ENCODE assay signal across 9 cellular contexts in the genomic region with DNA sequence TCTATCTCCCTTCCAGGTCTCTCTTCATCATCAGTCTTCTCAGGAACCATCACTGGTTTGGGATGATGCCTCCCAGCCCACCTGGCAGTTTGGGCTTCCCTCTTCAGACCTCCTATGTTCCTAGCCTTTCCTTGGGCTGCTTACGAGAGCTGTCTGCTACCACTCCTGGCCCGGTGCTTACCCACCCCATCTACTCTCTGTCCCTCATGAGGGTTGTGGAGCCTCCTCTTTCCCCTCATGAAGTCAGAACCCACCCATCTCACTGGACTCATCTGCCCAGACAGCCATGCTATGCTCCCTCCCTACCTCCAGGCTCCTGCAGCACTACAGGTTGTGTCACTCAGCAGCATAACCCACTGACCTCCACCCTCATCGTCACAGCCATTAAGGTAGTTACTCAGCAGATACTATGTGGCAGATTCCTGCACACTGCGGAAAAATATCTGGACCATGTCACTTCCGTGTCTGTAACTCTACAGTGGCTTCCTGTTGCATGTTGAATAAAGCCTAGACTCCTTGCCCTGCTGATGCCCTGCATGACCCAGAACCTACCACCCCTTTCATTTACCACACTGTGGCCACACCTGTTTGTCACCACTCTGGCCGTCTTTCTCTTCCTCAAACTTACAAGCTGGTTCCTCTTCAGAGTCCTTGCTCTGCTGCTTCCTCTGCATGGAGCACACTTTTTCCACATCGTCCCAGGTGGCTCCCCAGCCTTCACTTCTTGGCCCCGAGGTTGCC. TPM values are rescaled to one million over a fixed set of nuclear protein-coding genes. Genes with fewer than 3 reads are reported as not detected.
DNase-seq lines count a peak whose midpoint lies in the region; ATAC-seq and TF ChIP-seq lines count a peak whose summit lies in the region.
"Had no signal": no experiment of that assay in that cellular context is flagged by ENCODE, and none has a peak within 500 bp of the region (broad histone marks: within the 10 kb centered on the region; RNA-seq: fewer than 3 reads in every experiment).

No MANE protein-coding gene starts in this region.

- H3K36me3 ChIP-seq in SK-N-SH (replicated peaks in 1 of 2; ENCODE audit: control insufficient read depth in 1 of 2, insufficient read depth in 2 of 2, low read length in 1 of 2), result peaks cover 30 to 37% of the 10 kb centered on the region in 2 experiments
- peaks cover 36% of the 10 kb centered on the region for H3K36me3 ChIP-seq in lower lobe of right lung

- 87% methylated on average over 8 of the region's 8 CpGs for WGBS in SK-N-SH (ENCODE audit: low lambda C conversion rate)

- no peak overlapping the region for H2AFZ ChIP-seq in SK-N-SH (ENCODE audit: low read depth)

- peaks cover 65 to 73% (median 65%) of the 10 kb centered on the region in 3 donors for H3K4me1 Mint-ChIP-seq in T-cell

- no peaks in the 10 kb centered on the region for H3K27me3 Mint-ChIP-seq in T-cell

- no peak overlapping the region for H3K27ac ChIP-seq in SK-N-SH (ENCODE audit: low read depth in 2 of 2, low read length in 1 of 2)
- H3K27ac ChIP-seq in lower lobe of right lung, result peak overlapping the region; percentile 99

- TF ChIP-seq CTCF in SK-N-SH (IDR thresholded peaks at IDR 0.05) (no peak), lower lobe of right lung (IDR thresholded peaks at IDR 0.05) (no peak), GM20000 (IDR thresholded peaks at IDR 0.05; ENCODE audit: extremely low read depth, missing control alignments) (no peak)

- peak overlapping the region; percentile 90 for H3K4me2 ChIP-seq in SK-N-SH

- peak overlapping the region; percentile 84 to 89 (median 86) for H3K4me3 Mint-ChIP-seq in T-cell

- CTCF ChIA-PET in SK-N-SH (lab: Yijun Ruan, JAX) (interaction anchor here (0.8 to 0.9 kb wide), 2 partner anchors 10 to 149 kb away, joined by 3 to 4 read pairs; no protein-coding TSS in a partner anchor), T-cell (lab: Charles Lee) (interaction anchor here in 1 of 2 donors (0.6 kb wide), 1 partner anchor 150 kb away, joined by 6 read pairs; no protein-coding TSS in a partner anchor)

- H3K9ac ChIP-seq in SK-N-SH, result peak overlapping the region; percentile 80; the same call in 1 of the 2 replicates

- peaks cover 69% of the 10 kb centered on the region for H3K79me2 ChIP-seq in SK-N-SH (ENCODE audit: insufficient read depth)

- H3K27me3 ChIP-seq in SK-N-SH (ENCODE audit: insufficient read depth), result no peaks in the 10 kb centered on the region
- H3K27me3 ChIP-seq in lower lobe of right lung (ENCODE audit: low read depth), result no peaks in the 10 kb centered on the region

- POLR2A ChIA-PET in SK-N-SH (lab: Yijun Ruan, JAX) (interaction anchor here (1.0 kb wide), 1 partner anchor 16 kb away, joined by 3 read pairs; no protein-coding TSS in a partner anchor), T-cell (lab: Charles Lee) (no interaction called here)

- H4K20me1 ChIP-seq in SK-N-SH (ENCODE audit: insufficient read depth), result peaks cover 55% of the 10 kb centered on the region

- peaks cover 10% of the 10 kb centered on the region for H3K36me3 Mint-ChIP-seq in T-cell

- H3K27ac Mint-ChIP-seq in T-cell, result peak overlapping the region; percentile 93 to 96

- no peak for TF ChIP-seq RAD21 in SK-N-SH (IDR thresholded peaks at IDR 0.05; ENCODE audit: low read length)

- H3K9me3 ChIP-seq in SK-N-SH (no peaks in the 10 kb centered on the region), lower lobe of right lung (no peaks in the 10 kb centered on the region)

- DNase-seq in SK-N-SH (no peak), T-cell (peak in 11 of 34 experiments; percentile 9 to 56 (median 27)), lower lobe of right lung (no peak), NCI-H345 treated with DMSO at 0.1 percent for 48 hours (lab: John Stamatoyannopoulos, UW; ENCODE audit: unreplicated experiment) (no peak), NCI-H2227 (lab: John Stamatoyannopoulos, UW; ENCODE audit: unreplicated experiment) (no peak), GM20000 (ENCODE audit: low spot score) (no peak)

- TF ChIP-seq EP300 in SK-N-SH (IDR thresholded peaks at IDR 0.05; ENCODE audit: borderline replicate concordance in 1 of 2, low read depth in 1 of 2, low read length in 1 of 2), result no peak

- intact Hi-C loops in lower lobe of right lung (cut with DNase I), result no loop called here

- peaks cover 8% of the 10 kb centered on the region for H3F3A ChIP-seq in SK-N-SH (replicated peaks; ENCODE audit: insufficient read depth)

- H3K4me3 ChIP-seq in SK-N-SH (ENCODE audit: low read depth in 2 of 2, low read length in 1 of 2) (no peak overlapping the region), lower lobe of right lung (peak overlapping the region; percentile 100)

- peaks cover 9 to 26% of the 10 kb centered on the region in 2 experiments for H3K4me1 ChIP-seq in SK-N-SH (ENCODE audit: control insufficient read depth in 1 of 2, insufficient read depth in 2 of 2, low read depth in 1 of 2, low read length in 1 of 2)
- peaks cover 57% of the 10 kb centered on the region for H3K4me1 ChIP-seq in lower lobe of right lung

- H3K9me3 Mint-ChIP-seq in T-cell, result no peaks in the 10 kb centered on the region

- no peaks in the 10 kb centered on the region for H3K9me2 ChIP-seq in SK-N-SH

- ATAC-seq in SK-N-SH treated with all-trans-retinoic acid at 6 μM for 48 hours, result no peak
- ATAC-seq in HG03025 (IDR thresholded peaks at IDR 0.05; ENCODE audit: low FRiP score, unreplicated experiment), result peak; percentile 39
- ATAC-seq in T-cell (replicated peaks in 1 of 4), result peak; percentile 5 to 19 (median 16)
- peak; percentile 4 to 65 for ATAC-seq in lower lobe of right lung

TF ChIP-seq in SK-N-SH, 30 proteins besides CTCF, POLR2A, EP300 and RAD21:
- TF ChIP-seq FOXJ3 (CRISPR knock-in tag; IDR thresholded peaks at IDR 0.05) (no peak), RFX5 (IDR thresholded peaks at IDR 0.05; ENCODE audit: low read length) (no peak)

TF ChIP-seq in SK-N-SH treated with all-trans-retinoic acid at 6 μM for 48 hours, 23 proteins besides CTCF, POLR2A, EP300 and RAD21:
- no peak for TF ChIP-seq ZNF70 (CRISPR knock-in tag; IDR thresholded peaks at IDR 0.05)
- TF ChIP-seq, protein P1, sequence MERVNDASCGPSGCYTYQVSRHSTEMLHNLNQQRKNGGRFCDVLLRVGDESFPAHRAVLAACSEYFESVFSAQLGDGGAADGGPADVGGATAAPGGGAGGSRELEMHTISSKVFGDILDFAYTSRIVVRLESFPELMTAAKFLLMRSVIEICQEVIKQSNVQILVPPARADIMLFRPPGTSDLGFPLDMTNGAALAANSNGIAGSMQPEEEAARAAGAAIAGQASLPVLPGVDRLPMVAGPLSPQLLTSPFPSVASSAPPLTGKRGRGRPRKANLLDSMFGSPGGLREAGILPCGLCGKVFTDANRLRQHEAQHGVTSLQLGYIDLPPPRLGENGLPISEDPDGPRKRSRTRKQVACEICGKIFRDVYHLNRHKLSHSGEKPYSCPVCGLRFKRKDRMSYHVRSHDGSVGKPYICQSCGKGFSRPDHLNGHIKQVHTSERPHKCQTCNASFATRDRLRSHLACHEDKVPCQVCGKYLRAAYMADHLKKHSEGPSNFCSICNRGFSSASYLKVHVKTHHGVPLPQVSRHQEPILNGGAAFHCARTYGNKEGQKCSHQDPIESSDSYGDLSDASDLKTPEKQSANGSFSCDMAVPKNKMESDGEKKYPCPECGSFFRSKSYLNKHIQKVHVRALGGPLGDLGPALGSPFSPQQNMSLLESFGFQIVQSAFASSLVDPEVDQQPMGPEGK (CRISPR knock-in tag; IDR thresholded peaks at IDR 0.05; ENCODE audit: borderline replicate concordance), result no peak
- TF ChIP-seq ZNF565 (CRISPR knock-in tag; conservative IDR thresholded peaks at IDR 0.05; ENCODE audit: low read depth), result no peak
- no peak for TF ChIP-seq ESRRG (CRISPR knock-in tag; IDR thresholded peaks at IDR 0.05)
- TF ChIP-seq GLIS3 (CRISPR knock-in tag; IDR thresholded peaks at IDR 0.05), result no peak

RNA-seq across cellular contexts. Expression of a gene that starts 2.0 kb away (rescaled TPM):
- 230 and 244 TPM in 2 replicates for polyA plus RNA-seq in SK-N-SH (2012; rRNA removed)
- polyA plus RNA-seq in SK-N-SH (2012; cell fraction: cytosol; rRNA removed), result 127 and 173 TPM in 2 replicates
- polyA plus RNA-seq in SK-N-SH (2012; cell fraction: nucleus; rRNA removed), result 290 and 333 TPM in 2 replicates
- total RNA-seq in T-cell, result 100 to 1,000 TPM; 101 to 188 (median 156) TPM
- 109 TPM for total RNA-seq in lower lobe of right lung

RNA-seq across cellular contexts. Expression of a gene that starts 18.9 kb away (rescaled TPM):
- polyA plus RNA-seq in SK-N-SH (2012; rRNA removed), result 0.79 and 1.5 TPM in 2 replicates
- polyA plus RNA-seq in SK-N-SH (2012; cell fraction: cytosol; rRNA removed), result 0.96 and 1.0 TPM in 2 replicates
- 1.6 and 2.5 TPM in 2 replicates for polyA plus RNA-seq in SK-N-SH (2012; cell fraction: nucleus; rRNA removed)
- total RNA-seq in T-cell (1 to 10 TPM; 1.1 to 2.9 (median 1.7) TPM), lower lobe of right lung (0.44 TPM)

RNA-seq across cellular contexts. Expression of a gene that starts 35.8 kb away (rescaled TPM):
- polyA plus RNA-seq in SK-N-SH (2012; rRNA removed), result 17.4 and 23.1 TPM in 2 replicates
- 4.2 and 7.5 TPM in 2 replicates for polyA plus RNA-seq in SK-N-SH (2012; cell fraction: cytosol; rRNA removed)
- polyA plus RNA-seq in SK-N-SH (2012; cell fraction: nucleus; rRNA removed), result 117 and 123 TPM in 2 replicates
- total RNA-seq in T-cell (10 to 100 TPM; 39.5 to 81.9 (median 70.7) TPM), lower lobe of right lung (24.2 TPM)

RNA-seq across cellular contexts. Expression of a gene that starts 48.8 kb away (rescaled TPM):
- not detected in 2 replicates for polyA plus RNA-seq in SK-N-SH (2012; rRNA removed)
- not detected in 2 replicates for polyA plus RNA-seq in SK-N-SH (2012; cell fraction: cytosol; rRNA removed)
- polyA plus RNA-seq in SK-N-SH (2012; cell fraction: nucleus; rRNA removed), result 0.01 TPM in 1 of 2 replicates, not detected in the other
- total RNA-seq in T-cell (not detected), lower lobe of right lung (not detected)
- total RNA-seq: T-helper 2 cell treated with Interferon-gamma antibody and Interleukin-4, amounts not matched to agents 100 ng/mL and 5 ng/mL, for 36 hours had no signal

RNA-seq across cellular contexts. Expression of a gene that starts 57.7 kb away (rescaled TPM):
- 40.3 and 105 TPM in 2 replicates for polyA plus RNA-seq in SK-N-SH (2012; rRNA removed)
- polyA plus RNA-seq in SK-N-SH (2012; cell fraction: cytosol; rRNA removed), result 36.3 and 54.8 TPM in 2 replicates
- polyA plus RNA-seq in SK-N-SH (2012; cell fraction: nucleus; rRNA removed), result 278 and 326 TPM in 2 replicates
- 10 to 100 TPM; 18.1 to 28.4 (median 23.1) TPM for total RNA-seq in T-cell
- 82.5 TPM for total RNA-seq in lower lobe of right lung
